In the genomic region with DNA sequence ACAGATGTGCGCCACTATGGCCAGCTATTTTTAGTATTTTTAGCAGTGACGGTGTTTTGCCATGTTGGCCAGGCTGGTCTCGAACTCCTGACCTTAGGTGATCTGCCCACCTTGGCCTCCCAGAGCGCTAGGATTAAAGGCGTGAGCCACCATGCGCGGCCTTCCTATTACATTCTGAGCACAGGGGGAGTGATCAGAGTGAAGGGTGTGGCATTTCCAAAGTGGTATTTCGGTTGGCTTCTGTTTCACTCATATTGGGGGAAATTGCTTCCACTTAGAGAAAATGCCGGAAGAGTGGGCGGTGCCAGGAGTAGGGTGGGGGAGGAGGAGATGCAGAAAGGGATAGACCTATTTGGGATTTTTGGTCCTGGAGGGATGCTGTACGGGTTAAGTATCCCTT, we compare ENCODE assay signal across 15 cellular contexts. TPM values are rescaled to one million over a fixed set of nuclear protein-coding genes. Genes with fewer than 3 reads are reported as not detected.
DNase-seq lines count a peak whose midpoint lies in the region; ATAC-seq and TF ChIP-seq lines count a peak whose summit lies in the region.
"Had no signal": no experiment of that assay in that cellular context is flagged by ENCODE, and none has a peak within 500 bp of the region (broad histone marks: within the 10 kb centered on the region; RNA-seq: fewer than 3 reads in every experiment).

No MANE protein-coding gene starts in this region.

- peak overlapping the region; percentile 98 for H3K4me3 Mint-ChIP-seq in CD4-positive, alpha-beta T cell
- H3K4me3 Mint-ChIP-seq in activated CD8-positive, alpha-beta T cell treated with anti-CD3 and anti-CD28 coated beads for 36 hours: peak overlapping the region; percentile 80
- H3K4me3 Mint-ChIP-seq in naive thymus-derived CD4-positive, alpha-beta T cell: peak overlapping the region; percentile 90 to 99 (median 98)
- H3K4me3 Mint-ChIP-seq: neural progenitor cell, WTC11 had no signal

- no peak for DNase-seq in CD4-positive, alpha-beta T cell
- DNase-seq in GM12865 (ENCODE audit: low read depth) (peak; percentile 55), OCI-LY7 (ENCODE audit: low spot score) (no peak), DMS79 treated with DMSO at 0.1 percent for 48 hours (lab: John Stamatoyannopoulos, UW) (no peak), C1 segment of cervical spinal cord (lab: John Stamatoyannopoulos, UW) (no peak)
- DNase-seq in activated CD8-positive, alpha-beta T cell treated with anti-CD3 and anti-CD28 coated beads for 36 hours: peak; percentile 53
- no peak for DNase-seq in naive thymus-derived CD4-positive, alpha-beta T cell
- DNase-seq: NCI-H2029, NCI-H510A treated with DMSO at 0.1 percent for 48 hours had no signal

- H3K9me3 Mint-ChIP-seq in CD4-positive, alpha-beta T cell: no peaks in the 10 kb centered on the region
- no peaks in the 10 kb centered on the region for H3K9me3 Mint-ChIP-seq in activated CD8-positive, alpha-beta T cell treated with anti-CD3 and anti-CD28 coated beads for 36 hours
- peaks cover 0 to 3% (median 0%) of the 10 kb centered on the region in 11 donors for H3K9me3 Mint-ChIP-seq in naive thymus-derived CD4-positive, alpha-beta T cell
- H3K9me3 Mint-ChIP-seq: WTC11 had no signal

- CTCF ChIA-PET in CD4-positive, alpha-beta T cell (lab: Charles Lee): interaction anchor here (0.6 to 9.6 kb wide), 4 partner anchors 24 to 104 kb away, joined by 3 to 117 read pairs (median 4); no protein-coding TSS in a partner anchor
- CTCF ChIA-PET in activated CD8-positive, alpha-beta T cell treated with anti-CD3 and anti-CD28 coated beads for 36 hours (lab: Charles Lee): interaction anchor here (0.6 to 10.1 kb wide), 5 partner anchors 27 to 211 kb away, joined by 3 to 160 read pairs (median 4); no protein-coding TSS in a partner anchor
- CTCF ChIA-PET in naive thymus-derived CD4-positive, alpha-beta T cell (lab: Charles Lee): interaction anchor here (1.5 to 7.5 kb wide), 3 partner anchors 12 to 129 kb away, joined by 6 to 112 read pairs (median 13); no protein-coding TSS in a partner anchor
- CTCF ChIA-PET in OCI-LY7 (lab: Charles Lee; ENCODE audit: unreplicated experiment): no interaction called here

- BruUV-seq in OCI-LY7 (replicated peaks; lab: Mats Ljungman, UMichigan): no TSS peak

- peaks cover 48 to 51% of the 10 kb centered on the region in 2 donors for H3K4me1 ChIP-seq in naive thymus-derived CD4-positive, alpha-beta T cell (ENCODE audit: control insufficient read depth in 2 of 2, insufficient read depth in 2 of 2, low read length in 2 of 2)
- peaks cover 50% of the 10 kb centered on the region for H3K4me1 ChIP-seq in OCI-LY7 (ENCODE audit: insufficient read depth, low read length, poor library complexity, severe bottlenecking)
- H3K4me1 ChIP-seq: HAP-1, neural progenitor cell had no signal

- peak overlapping the region; percentile 97 for H3K27ac Mint-ChIP-seq in CD4-positive, alpha-beta T cell
- H3K27ac Mint-ChIP-seq in activated CD8-positive, alpha-beta T cell treated with anti-CD3 and anti-CD28 coated beads for 36 hours: peak overlapping the region; percentile 96
- H3K27ac Mint-ChIP-seq in naive thymus-derived CD4-positive, alpha-beta T cell: peak overlapping the region; percentile 82 to 95 (median 93)
- H3K27ac Mint-ChIP-seq: neural progenitor cell, WTC11 had no signal

- H3K4me1 Mint-ChIP-seq in CD4-positive, alpha-beta T cell (ENCODE audit: low read depth): peaks cover 83% of the 10 kb centered on the region
- peaks cover 66% of the 10 kb centered on the region for H3K4me1 Mint-ChIP-seq in activated CD8-positive, alpha-beta T cell treated with anti-CD3 and anti-CD28 coated beads for 36 hours (ENCODE audit: low read depth)
- H3K4me1 Mint-ChIP-seq in naive thymus-derived CD4-positive, alpha-beta T cell: peaks cover 30 to 83% (median 73%) of the 10 kb centered on the region in 7 donors

- ATAC-seq in CD4-positive, alpha-beta T cell (ENCODE audit: poor library complexity): no peak
- no peak for ATAC-seq in activated CD8-positive, alpha-beta T cell treated with anti-CD3 and anti-CD28 coated beads for 36 hours
- no peak for ATAC-seq in naive thymus-derived CD4-positive, alpha-beta T cell
- ATAC-seq: WTC11 had no signal

- H4K20me1 ChIP-seq in OCI-LY7 (ENCODE audit: insufficient read depth, low read length): no peaks in the 10 kb centered on the region

- POLR2A ChIA-PET in CD4-positive, alpha-beta T cell (lab: Charles Lee): interaction anchor here (0.9 to 14.1 kb wide), 7 partner anchors 11 to 63 kb away, joined by 3 to 512 read pairs (median 164); no protein-coding TSS in a partner anchor
- POLR2A ChIA-PET in activated CD8-positive, alpha-beta T cell treated with anti-CD3 and anti-CD28 coated beads for 36 hours (lab: Charles Lee): interaction anchor here (1.4 to 11.7 kb wide), 8 partner anchors 12 to 66 kb away, joined by 4 to 335 read pairs (median 44); no protein-coding TSS in a partner anchor
- POLR2A ChIA-PET in naive thymus-derived CD4-positive, alpha-beta T cell (lab: Charles Lee): interaction anchor here (0.9 to 9.2 kb wide), 7 partner anchors 11 to 61 kb away, joined by 3 to 439 read pairs (median 111); no protein-coding TSS in a partner anchor
- POLR2A ChIA-PET in OCI-LY7 (lab: Charles Lee): interaction anchor here (0.6 to 1.7 kb wide), 4 partner anchors 27 to 786 kb away, joined by 3 to 7 read pairs (median 6); no protein-coding TSS in a partner anchor

- H3K4me2 ChIP-seq in OCI-LY7 (ENCODE audit: low read length): no peak overlapping the region
- H3K4me2 ChIP-seq: neural progenitor cell had no signal

- no peaks in the 10 kb centered on the region for H3K9me2 ChIP-seq in OCI-LY7 (ENCODE audit: insufficient read depth, low read length)

- H3K36me3 Mint-ChIP-seq in CD4-positive, alpha-beta T cell (ENCODE audit: low read depth): peaks cover 54% of the 10 kb centered on the region
- H3K36me3 Mint-ChIP-seq in activated CD8-positive, alpha-beta T cell treated with anti-CD3 and anti-CD28 coated beads for 36 hours (ENCODE audit: low read depth): peaks cover 52% of the 10 kb centered on the region
- peaks cover 3 to 51% (median 17%) of the 10 kb centered on the region in 5 donors for H3K36me3 Mint-ChIP-seq in naive thymus-derived CD4-positive, alpha-beta T cell
- H3K36me3 Mint-ChIP-seq: neural progenitor cell, WTC11 had no signal

- H3K27me3 ChIP-seq in CD4-positive, alpha-beta T cell (ENCODE audit: control insufficient read depth, insufficient read depth, low read length): no peaks in the 10 kb centered on the region
- no peaks in the 10 kb centered on the region for H3K27me3 ChIP-seq in naive thymus-derived CD4-positive, alpha-beta T cell (ENCODE audit: control insufficient read depth in 2 of 2, insufficient read depth in 2 of 2, low read length in 2 of 2)

- H3K9me3 ChIP-seq in CD4-positive, alpha-beta T cell (ENCODE audit: control insufficient read depth, low read length): no peaks in the 10 kb centered on the region
- no peaks in the 10 kb centered on the region for H3K9me3 ChIP-seq in naive thymus-derived CD4-positive, alpha-beta T cell (ENCODE audit: control insufficient read depth in 2 of 3, low read length in 3 of 3)
- H3K9me3 ChIP-seq in OCI-LY7 (ENCODE audit: low read length): no peaks in the 10 kb centered on the region
- H3K9me3 ChIP-seq: HAP-1, thoracic aorta had no signal

- no peak for TF ChIP-seq CTCF in CD4-positive, alpha-beta T cell (IDR thresholded peaks at IDR 0.05)
- TF ChIP-seq CTCF in GM12865 (IDR thresholded peaks at IDR 0.05; ENCODE audit: insufficient read depth, low read depth, low read length, missing control alignments) (no peak), OCI-LY7 (conservative IDR thresholded peaks at IDR 0.05; ENCODE audit: low read length) (no peak)
- no peak for TF ChIP-seq CTCF in activated CD8-positive, alpha-beta T cell treated with anti-CD3 and anti-CD28 coated beads for 36 hours (IDR thresholded peaks at IDR 0.05)

- H2AFZ ChIP-seq in OCI-LY7 (ENCODE audit: low read length): no peak overlapping the region
- H2AFZ ChIP-seq: neural progenitor cell had no signal

- peak overlapping the region; percentile 88 for H3K27ac ChIP-seq in CD4-positive, alpha-beta T cell (ENCODE audit: low read depth, low read length)
- peak overlapping the region; percentile 79 for H3K27ac ChIP-seq in naive thymus-derived CD4-positive, alpha-beta T cell (ENCODE audit: low read depth, low read length)
- no peak overlapping the region for H3K27ac ChIP-seq in OCI-LY7 (ENCODE audit: low read depth, low read length, poor library complexity, severe bottlenecking)
- H3K27ac ChIP-seq: coronary artery, neural progenitor cell, thoracic aorta had no signal

- no peaks in the 10 kb centered on the region for H3K27me3 Mint-ChIP-seq in CD4-positive, alpha-beta T cell
- H3K27me3 Mint-ChIP-seq in activated CD8-positive, alpha-beta T cell treated with anti-CD3 and anti-CD28 coated beads for 36 hours: no peaks in the 10 kb centered on the region
- H3K27me3 Mint-ChIP-seq in naive thymus-derived CD4-positive, alpha-beta T cell: no peaks in the 10 kb centered on the region

- peak overlapping the region; percentile 92 for H3K4me3 ChIP-seq in GM12865 (ENCODE audit: low read depth, low read length)
- peak overlapping the region; percentile 84 for H3K4me3 ChIP-seq in naive thymus-derived CD4-positive, alpha-beta T cell (ENCODE audit: low read length)
- no peak overlapping the region for H3K4me3 ChIP-seq in OCI-LY7 (ENCODE audit: low read depth, low read length, poor library complexity, severe bottlenecking)
- H3K4me3 ChIP-seq: coronary artery, HAP-1, lung, neural progenitor cell, thoracic aorta had no signal

- H3K79me2 ChIP-seq in OCI-LY7 (ENCODE audit: insufficient read depth, low read depth, low read length): no peaks in the 10 kb centered on the region

- intact Hi-C loops in CD4-positive, alpha-beta T cell (cut with DNase I, micrococcal nuclease): loop anchor here (2.0 kb wide), 2 partner anchors 31 to 73 kb away; no protein-coding TSS in a partner anchor
- intact Hi-C loops in activated CD8-positive, alpha-beta T cell treated with anti-CD3 and anti-CD28 coated beads for 36 hours (cut with micrococcal nuclease): loop anchor here (2.0 to 5.0 kb wide), 2 partner anchors 15 to 61 kb away; no protein-coding TSS in a partner anchor
- intact Hi-C loops in naive thymus-derived CD4-positive, alpha-beta T cell (cut with micrococcal nuclease): loop anchor here (1.0 to 2.0 kb wide), 4 partner anchors 13 to 211 kb away; partner anchors contain the start of gene TMEM201 (in 1 of the 2)
- intact Hi-C loops in OCI-LY7 (cut with micrococcal nuclease; ENCODE audit: unreplicated experiment): loop anchor here (2.0 kb wide), 2 partner anchors 31 to 61 kb away; no protein-coding TSS in a partner anchor

- H3K36me3 ChIP-seq in naive thymus-derived CD4-positive, alpha-beta T cell (ENCODE audit: control insufficient read depth in 2 of 3, insufficient read depth in 3 of 3, low read length in 3 of 3): peaks cover 0 to 31% (median 5%) of the 10 kb centered on the region in 3 experiments
- H3K36me3 ChIP-seq in OCI-LY7 (ENCODE audit: insufficient read depth, low read length): no peaks in the 10 kb centered on the region
- H3K36me3 ChIP-seq: HAP-1, neural progenitor cell, thoracic aorta had no signal

RNA-seq across cellular contexts. Expression of gene PIK3CD, which starts 4.3 kb away (rescaled TPM):
- total RNA-seq in CD4-positive, alpha-beta T cell: 100 to 1,000 TPM; 202 to 213 TPM
- total RNA-seq in activated CD8-positive, alpha-beta T cell treated with anti-CD3 and anti-CD28 coated beads for 36 hours: 100 to 1,000 TPM; 152 to 158 TPM
- total RNA-seq in naive thymus-derived CD4-positive, alpha-beta T cell: 100 to 1,000 TPM; 269 to 313 (median 283) TPM
- polyA plus RNA-seq in naive thymus-derived CD4-positive, alpha-beta T cell: 100 to 1,000 TPM in 1 of 2 donors, 10 to 100 TPM in 1; 74.9 to 174 TPM
- 7.5 and 13.6 TPM in 2 replicates for total RNA-seq in OCI-LY7 (2014; rRNA removed; shearing (Covaris generic))
- total RNA-seq in OCI-LY7 (2022): 37.1 and 44.1 TPM in 2 replicates

Comparison
In these comparisons a context has a peak if more than half of its experiments do, and no peak if none do; other contexts are left out.
1. DNase-seq: peak in GM12865 (single experiment) and activated CD8-positive, alpha-beta T cell treated with anti-CD3 and anti-CD28 coated beads for 36 hours (single experiment); none in CD4-positive, alpha-beta T cell (0 of 10), naive thymus-derived CD4-positive, alpha-beta T cell (0 of 9), OCI-LY7 (single experiment), DMS79 treated with DMSO at 0.1 percent for 48 hours (single experiment) and C1 segment of cervical spinal cord (0 of 14).
2. Peak in every context shown above with its lines, with median percentiles within 50 percentile points of each other: H3K27ac Mint-ChIP-seq and H3K4me3 Mint-ChIP-seq.